Comparison of ENCODE assay signal across 14 cellular contexts in genomic region chr4:175772170-175772685, GRCh38. TPM values are rescaled to one million over a fixed set of nuclear protein-coding genes. Genes with fewer than 3 reads are reported as not detected.
"Had no signal": no experiment of that assay in that cellular context is flagged by ENCODE, and none has a peak within 500 bp of the region (broad histone marks: within the 10 kb centered on the region; RNA-seq: fewer than 3 reads in every experiment).

No MANE protein-coding gene starts in this region.

- DNase-seq: activated CD4-positive, alpha-beta T cell treated with anti-CD3 and anti-CD28 coated beads for 1 hour; activated CD4-positive, alpha-beta T cell treated with anti-CD3 and anti-CD28 coated beads, Interleukin-2, amount 50 U/mL, for 48 hours; activated naive CD4-positive, alpha-beta T cell treated with Interleukin-2 at 50 U/mL for 16 hours; anterior cingulate cortex; effector memory CD4-positive, alpha-beta T cell; foreskin fibroblast; hypothalamus; nephron progenitor cell; ovary; stimulated activated CD4-positive, alpha-beta T cell treated with anti-CD3 and anti-CD28 coated beads, Interleukin-1b, Interleukin-23, amount 100 ng/mL, for 48 hours; stomach; testis; upper lobe of left lung had no signal

- H3K4me3 ChIP-seq: ovary, stomach, testis, upper lobe of left lung had no signal

- H3K4me1 ChIP-seq: stomach, testis, upper lobe of left lung had no signal

- H3K9me3 ChIP-seq: ovary, stomach, testis, upper lobe of left lung had no signal

- H3K36me3 ChIP-seq: ovary, stomach, upper lobe of left lung had no signal

- ATAC-seq: activated T-helper 17 cell treated with anti-CD3 and anti-CD28 coated beads, Interleukin-2, amount 50 U/mL, for 72 hours had no signal

- H3K27me3 ChIP-seq: ovary, stomach, testis, upper lobe of left lung had no signal

- H3K27ac ChIP-seq: ovary, stomach, testis, upper lobe of left lung had no signal

RNA-seq across cellular contexts. Expression of gene GPM6A, which starts 39.8 kb away (rescaled TPM):
- total RNA-seq: activated T-helper 17 cell treated with anti-CD3 and anti-CD28 coated beads, Interleukin-2, amount 50 U/mL, for 72 hours had no signal
